In the genomic region with DNA sequence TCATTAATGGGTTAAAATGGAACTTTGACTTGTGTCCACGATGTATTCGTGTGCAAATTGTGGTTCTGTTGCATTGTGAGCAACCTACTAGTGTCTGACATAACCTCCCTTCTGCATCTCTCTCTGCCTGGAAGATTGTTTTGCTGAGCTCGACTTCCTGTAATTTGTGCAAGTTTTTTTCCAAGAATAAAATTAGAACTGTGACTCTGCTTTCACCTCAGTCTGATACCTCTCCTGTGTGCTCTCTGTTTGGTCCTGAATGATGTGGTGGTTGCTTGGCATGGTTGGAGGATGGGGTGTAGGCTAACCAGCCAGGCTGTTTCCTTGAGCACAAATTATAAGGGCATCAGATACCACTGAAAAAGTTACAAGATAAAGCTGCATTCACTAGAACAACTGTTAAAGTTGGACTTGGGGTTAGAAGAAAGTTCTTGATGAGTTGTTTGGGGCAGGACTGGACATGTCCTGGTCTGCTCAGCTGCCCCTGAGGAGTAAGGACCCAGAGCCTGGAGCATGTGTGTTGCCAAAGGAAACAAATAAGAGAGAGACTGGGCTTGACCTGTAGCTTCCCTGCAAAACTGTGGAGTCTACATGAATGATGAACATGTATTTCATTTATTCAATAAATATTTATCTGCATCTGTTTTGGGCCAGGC, we compare ENCODE assay signal across 9 cellular contexts. TPM values are rescaled to one million over a fixed set of nuclear protein-coding genes. Genes with fewer than 3 reads are reported as not detected.
DNase-seq lines count a peak whose midpoint lies in the region; ATAC-seq, FAIRE-seq and TF ChIP-seq lines count a peak whose summit lies in the region.
"Had no signal": no experiment of that assay in that cellular context is flagged by ENCODE, and none has a peak within 500 bp of the region (broad histone marks: within the 10 kb centered on the region; RNA-seq: fewer than 3 reads in every experiment).

No MANE protein-coding gene starts in this region.

- peak; percentile 17 for FAIRE-seq in keratinocyte (lab: Jason Lieb, UNC)

- H3K79me2 ChIP-seq in keratinocyte (ENCODE audit: control insufficient read depth, insufficient read depth, low read length) = peaks cover 16% of the 10 kb centered on the region

- H3K9me3 ChIP-seq in keratinocyte (ENCODE audit: control insufficient read depth, low read depth, low read length) = no peaks in the 10 kb centered on the region
- H3K9me3 ChIP-seq in aorta (ENCODE audit: control insufficient read depth, low read length) = no peaks in the 10 kb centered on the region

- TF ChIP-seq CTCF in keratinocyte (optimal IDR thresholded peaks at IDR 0.05 in 1 of 3, IDR thresholded peaks at IDR 0.05 in 1 of 3, conservative IDR thresholded peaks at IDR 0.05 in 1 of 3; ENCODE audit: extremely low read depth in 1 of 3, insufficient read depth in 2 of 3, low read length in 3 of 3) = no peak

- peaks cover 45% of the 10 kb centered on the region for H3K4me1 Mint-ChIP-seq in stimulated activated naive CD8-positive, alpha-beta T cell treated with anti-CD3 and anti-CD28 coated beads, Interleukin-15, Interleukin-2, amounts not matched to agents 100 ng/mL and 50 ng/mL, for 24 hours (ENCODE audit: low read depth)
- H3K4me1 Mint-ChIP-seq in activated T-helper 1 cell treated with anti-CD3 and anti-CD28 coated beads, Interleukin-12 subunit alpha, Interleukin-12 subunit beta, Interleukin-2, Interleukin-4 antibody, amounts not matched to agents 30 ng/mL and 10 ng/mL and 1 ng/mL, durations not matched to agents 14 hours and 24 hours and 36 hours (ENCODE audit: low read depth) = peaks cover 52% of the 10 kb centered on the region

- peak overlapping the region; percentile 56 for H3K4me3 Mint-ChIP-seq in stimulated activated naive CD8-positive, alpha-beta T cell treated with anti-CD3 and anti-CD28 coated beads, Interleukin-15, Interleukin-2, amounts not matched to agents 100 ng/mL and 50 ng/mL, for 24 hours
- H3K4me3 Mint-ChIP-seq in activated T-helper 1 cell treated with anti-CD3 and anti-CD28 coated beads, Interleukin-12 subunit alpha, Interleukin-12 subunit beta, Interleukin-2, Interleukin-4 antibody, amounts not matched to agents 30 ng/mL and 10 ng/mL and 1 ng/mL, durations not matched to agents 14 hours and 24 hours and 36 hours = peak overlapping the region; percentile 94

- dilution Hi-C loops in keratinocyte (cut with MboI; ENCODE audit: extremely low pct_ligation_motif_present, low sequenced_read_pairs) = no loop called here

- H3K36me3 ChIP-seq in keratinocyte (ENCODE audit: control insufficient read depth in 2 of 2, extremely low read depth in 1 of 2, insufficient read depth in 2 of 2, low read length in 2 of 2) = no peaks in the 10 kb centered on the region
- H3K36me3 ChIP-seq in aorta (ENCODE audit: control insufficient read depth in 1 of 2, insufficient read depth in 2 of 2, low read length in 1 of 2) = no peaks in the 10 kb centered on the region

- H3K9ac ChIP-seq in keratinocyte (ENCODE audit: control insufficient read depth, extremely low read depth, insufficient read depth, low read length) = no peak overlapping the region

- H2AFZ ChIP-seq in keratinocyte (ENCODE audit: control insufficient read depth, low read length) = peak overlapping the region; percentile 12

- peak overlapping the region; percentile 35 for H3K4me2 ChIP-seq in keratinocyte (ENCODE audit: control insufficient read depth, extremely low read depth, insufficient read depth, low read depth, low read length)

- no peaks in the 10 kb centered on the region for H3K27me3 Mint-ChIP-seq in stimulated activated naive CD8-positive, alpha-beta T cell treated with anti-CD3 and anti-CD28 coated beads, Interleukin-15, Interleukin-2, amounts not matched to agents 100 ng/mL and 50 ng/mL, for 24 hours
- no peaks in the 10 kb centered on the region for H3K27me3 Mint-ChIP-seq in activated T-helper 1 cell treated with anti-CD3 and anti-CD28 coated beads, Interleukin-12 subunit alpha, Interleukin-12 subunit beta, Interleukin-2, Interleukin-4 antibody, amounts not matched to agents 30 ng/mL and 10 ng/mL and 1 ng/mL, durations not matched to agents 14 hours and 24 hours and 36 hours (ENCODE audit: insufficient read depth)

- H3K4me3 ChIP-seq in keratinocyte (ENCODE audit: control insufficient read depth in 2 of 3, extremely low read depth in 1 of 3, insufficient read depth in 2 of 3, low read depth in 1 of 3, low read length in 3 of 3) (peak overlapping the region in 1 of 3 experiments; percentile 18), aorta (ENCODE audit: low read length in 2 of 2) (no peak overlapping the region)

- H3K27ac ChIP-seq in keratinocyte (ENCODE audit: control insufficient read depth, insufficient read depth, low read length) (no peak overlapping the region), aorta (ENCODE audit: low read depth in 1 of 2, low read length in 2 of 2) (peak overlapping the region; percentile 37 to 94)

- no peaks in the 10 kb centered on the region for H3K27me3 ChIP-seq in keratinocyte (ENCODE audit: control insufficient read depth, extremely low read depth, insufficient read depth, low read length)
- H3K27me3 ChIP-seq in aorta (ENCODE audit: control insufficient read depth in 1 of 2, insufficient read depth in 2 of 2, low read length in 1 of 2) = no peaks in the 10 kb centered on the region

- peaks cover 6% of the 10 kb centered on the region for H4K20me1 ChIP-seq in keratinocyte (ENCODE audit: control insufficient read depth, extremely low read depth, insufficient read depth, low read length)

- H3K9me3 Mint-ChIP-seq in stimulated activated naive CD8-positive, alpha-beta T cell treated with anti-CD3 and anti-CD28 coated beads, Interleukin-15, Interleukin-2, amounts not matched to agents 100 ng/mL and 50 ng/mL, for 24 hours = no peaks in the 10 kb centered on the region
- peaks cover 5% of the 10 kb centered on the region for H3K9me3 Mint-ChIP-seq in activated T-helper 1 cell treated with anti-CD3 and anti-CD28 coated beads, Interleukin-12 subunit alpha, Interleukin-12 subunit beta, Interleukin-2, Interleukin-4 antibody, amounts not matched to agents 30 ng/mL and 10 ng/mL and 1 ng/mL, durations not matched to agents 14 hours and 24 hours and 36 hours

- peak overlapping the region; percentile 72 for H3K27ac Mint-ChIP-seq in stimulated activated naive CD8-positive, alpha-beta T cell treated with anti-CD3 and anti-CD28 coated beads, Interleukin-15, Interleukin-2, amounts not matched to agents 100 ng/mL and 50 ng/mL, for 24 hours
- H3K27ac Mint-ChIP-seq in activated T-helper 1 cell treated with anti-CD3 and anti-CD28 coated beads, Interleukin-12 subunit alpha, Interleukin-12 subunit beta, Interleukin-2, Interleukin-4 antibody, amounts not matched to agents 30 ng/mL and 10 ng/mL and 1 ng/mL, durations not matched to agents 14 hours and 24 hours and 36 hours = peak overlapping the region; percentile 92

- no peak for DNase-seq in stimulated activated naive CD8-positive, alpha-beta T cell treated with anti-CD3 and anti-CD28 coated beads, Interleukin-15, Interleukin-2, amounts not matched to agents 100 U/mL and 50 U/mL, for 24 hours
- DNase-seq in activated T-helper 1 cell treated with anti-CD3 and anti-CD28 coated beads, Interleukin-12 subunit alpha, Interleukin-12 subunit beta, Interleukin-2, Interleukin-4 antibody, amounts not matched to agents 30 ng/mL and 10 ng/mL and 1 ng/mL, durations not matched to agents 14 hours and 24 hours and 36 hours (ENCODE audit: low spot score) = peak; percentile 30
- DNase-seq in keratinocyte (ENCODE audit: low read depth, low spot score) (no peak), aorta (no peak), NCI-H1417 treated with DMSO at 0.1 percent for 48 hours (lab: John Stamatoyannopoulos, UW) (no peak), NAMALWA (ENCODE audit: low spot score) (no peak)
- no peak for DNase-seq in stimulated activated CD4-positive, alpha-beta T cell treated with anti-CD3 and anti-CD28 coated beads, Interleukin-4, amount 100 ng/mL, for 4 hours
- DNase-seq: NCI-H2227 treated with DMSO at 0.1 percent for 48 hours had no signal

- H3K9me1 ChIP-seq in keratinocyte (ENCODE audit: control insufficient read depth, extremely low read depth, insufficient read depth, low read length) = peaks cover 3% of the 10 kb centered on the region

- H3K4me1 ChIP-seq in keratinocyte (ENCODE audit: control insufficient read depth, extremely low read depth, insufficient read depth, low read length) (peaks cover 34% of the 10 kb centered on the region), aorta (ENCODE audit: control insufficient read depth in 1 of 2, insufficient read depth in 2 of 2, low read length in 2 of 2) (peaks cover 3 to 11% of the 10 kb centered on the region in 2 donors)

- ATAC-seq in stimulated activated naive CD8-positive, alpha-beta T cell treated with anti-CD3 and anti-CD28 coated beads, Interleukin-15, Interleukin-2, amounts not matched to agents 100 U/mL and 50 U/mL, for 24 hours = no peak
- ATAC-seq in aorta (ENCODE audit: low FRiP score) = peak; percentile 6

- intact Hi-C loops in activated T-helper 1 cell treated with anti-CD3 and anti-CD28 coated beads, Interleukin-12 subunit alpha, Interleukin-12 subunit beta, Interleukin-2, Interleukin-4 antibody, amounts not matched to agents 30 ng/mL and 10 ng/mL and 1 ng/mL, durations not matched to agents 14 hours and 24 hours and 36 hours (cut with micrococcal nuclease) = loop anchor here (1.0 to 10.0 kb wide), 6 partner anchors 19 to 577 kb away; a partner anchor contains a TSS
- intact Hi-C loops in aorta (cut with DNase I) = loop anchor here in 1 of 2 donors (10.0 kb wide), 1 partner anchor 209 kb away; a partner anchor contains a TSS

- 1% methylated on average over 3 of the region's 3 CpGs for WGBS in aorta, 2 donors

- H3K36me3 Mint-ChIP-seq in stimulated activated naive CD8-positive, alpha-beta T cell treated with anti-CD3 and anti-CD28 coated beads, Interleukin-15, Interleukin-2, amounts not matched to agents 100 ng/mL and 50 ng/mL, for 24 hours (ENCODE audit: low read depth) = peaks cover 4% of the 10 kb centered on the region
- H3K36me3 Mint-ChIP-seq in activated T-helper 1 cell treated with anti-CD3 and anti-CD28 coated beads, Interleukin-12 subunit alpha, Interleukin-12 subunit beta, Interleukin-2, Interleukin-4 antibody, amounts not matched to agents 30 ng/mL and 10 ng/mL and 1 ng/mL, durations not matched to agents 14 hours and 24 hours and 36 hours (ENCODE audit: low read depth) = peaks cover 8% of the 10 kb centered on the region

RNA-seq across cellular contexts. Expression of a gene that starts 1.9 kb away (rescaled TPM):
- total RNA-seq in activated T-helper 1 cell treated with anti-CD3 and anti-CD28 coated beads, Interleukin-12 subunit alpha, Interleukin-12 subunit beta, Interleukin-2, Interleukin-4 antibody, amounts not matched to agents 30 ng/mL and 10 ng/mL and 1 ng/mL, durations not matched to agents 14 hours and 24 hours and 36 hours = 96.3 and 102 TPM in 2 replicates
- polyA plus RNA-seq in keratinocyte = 34.2 to 60.4 TPM (median 49.2 TPM) in 3 replicates
- polyA plus RNA-seq in keratinocyte (2011; ENCODE audit: low read depth) = 7.2 TPM
- polyA plus RNA-seq in keratinocyte (2011; cell fraction: cytosol; rRNA removed) = 42.3 and 47.9 TPM in 2 replicates
- 34.4 and 35.2 TPM in 2 replicates for polyA plus RNA-seq in keratinocyte (2011; cell fraction: nucleus; rRNA removed)
- polyA plus RNA-seq in keratinocyte (2012; ENCODE audit: low replicate concordance) = 17.1 and 63.0 TPM in 2 replicates
- 60.1 to 103 TPM (median 80.4 TPM) in 3 replicates for polyA minus RNA-seq in keratinocyte
- 69.4 TPM for polyA minus RNA-seq in keratinocyte (2011; cell fraction: cytosol; rRNA and poly(A)+ RNA removed)
- polyA minus RNA-seq in keratinocyte (2011; cell fraction: nucleus; rRNA and poly(A)+ RNA removed) = 39.7 and 54.4 TPM in 2 replicates
- 10 to 100 TPM; 74.1 to 82.9 TPM for total RNA-seq in aorta
- 10 to 100 TPM; 36.3 to 62.9 TPM for polyA plus RNA-seq in aorta
